In genomic region chr1:29456685-29457084, GRCh38 we compare ENCODE assay signal across 19 cellular contexts.
"Had no signal": no experiment of that assay in that cellular context is flagged by ENCODE, and none has a peak within 500 bp of the region (broad histone marks: within the 10 kb centered on the region; RNA-seq: fewer than 3 reads in every experiment).

No MANE protein-coding gene starts in this region.

- H3K36me3 Mint-ChIP-seq: T-cell had no signal

- H3K27ac Mint-ChIP-seq: T-cell had no signal

- H3K9me3 Mint-ChIP-seq: T-cell had no signal

- H3K4me2 ChIP-seq: SK-N-SH had no signal

- ATAC-seq: T-cell had no signal

- H3K27ac ChIP-seq: HL-60 had no signal

- H3K4me1 Mint-ChIP-seq: T-cell had no signal

- H3K4me3 Mint-ChIP-seq: T-cell had no signal

- H3K9me3 ChIP-seq: MG63, SK-N-SH had no signal

- H3K9ac ChIP-seq: SK-N-SH had no signal

- H3K27me3 ChIP-seq: MG63 had no signal

- H3K9me2 ChIP-seq: SK-N-SH had no signal

- H3K4me3 ChIP-seq: MG63 had no signal

- DNase-seq: Karpas-422, KG1, MG63, NCI-H1092 treated with DMSO at 0.1 percent for 48 hours, NCI-H1436, NCI-H187, NCI-H2029, NCI-H2081 treated with DMSO at 0.1 percent for 48 hours, NCI-H2171 treated with DMSO at 0.1 percent for 48 hours, NCI-H345, NCI-H446 treated with DMSO at 0.1 percent for 48 hours, NCI-H510A treated with DMSO at 0.1 percent for 48 hours, NCI-H526, Right ventricle myocardium superior, RPMI8226, SK-N-SH, SW 1271, T-cell had no signal

- H3K36me3 ChIP-seq: MG63 had no signal
